29 cellular contexts compared by ENCODE assay signal in genomic region chr20:59404749-59405148, GRCh38.
"Had no signal": no experiment of that assay in that cellular context is flagged by ENCODE, and none has a peak within 500 bp of the region (broad histone marks: within the 10 kb centered on the region; RNA-seq: fewer than 3 reads in every experiment).

No MANE protein-coding gene starts in this region.

- H3K9me3 ChIP-seq: ascending aorta, SJCRH30, SK-N-SH had no signal

- H3K9ac ChIP-seq: SK-N-SH had no signal

- H3K4me3 ChIP-seq: SJCRH30 had no signal

- H3K36me3 Mint-ChIP-seq: activated CD8-positive, alpha-beta memory T cell treated with anti-CD3 and anti-CD28 coated beads, Interleukin-2, amount 10 ng/mL, durations not matched to agents 7 days and 5 days; activated naive CD4-positive, alpha-beta T cell treated with anti-CD3 and anti-CD28 coated beads, Interleukin-2, amount 50 U/mL, for 72 hours; brain had no signal

- H3K4me1 Mint-ChIP-seq: activated CD4-positive, alpha-beta T cell treated with anti-CD3 and anti-CD28 coated beads, Interleukin-2, amount 10 ng/mL, durations not matched to agents 24 days and 14 days; activated CD8-positive, alpha-beta memory T cell treated with anti-CD3 and anti-CD28 coated beads, Interleukin-2, amount 10 ng/mL, durations not matched to agents 7 days and 5 days; brain; central memory CD8-positive, alpha-beta T cell had no signal

- H3K27ac ChIP-seq: ascending aorta had no signal

- DNase-seq: activated B cell treated with CpG ODN at 0.5 μM for 24 hours; activated CD4-positive, alpha-beta T cell treated with anti-CD3 and anti-CD28 coated beads for 1 hour; activated CD4-positive, alpha-beta T cell treated with anti-CD3 and anti-CD28 coated beads, Interleukin-2, amount 10 ng/mL, durations not matched to agents 24 days and 14 days; activated CD4-positive, alpha-beta T cell treated with anti-CD3 and anti-CD28 coated beads, Interleukin-2, amount 50 U/mL, for 48 hours; activated CD8-positive, alpha-beta memory T cell treated with anti-CD3 and anti-CD28 coated beads, Interleukin-2, amount 10 ng/mL, durations not matched to agents 7 days and 5 days; activated naive CD4-positive, alpha-beta T cell treated with Interleukin-2 at 50 U/mL for 16 hours; activated naive CD8-positive, alpha-beta T cell treated with anti-CD3 and anti-CD28 coated beads, Interleukin-2, amount 50 U/mL, for 24 hours; activated T-cell treated with anti-CD3 and anti-CD28 coated beads, Interleukin-2, amount 50 U/mL, for 4 hours; amniotic stem cell; Karpas-422; MM.1S; NCI-H1105; NCI-H1436 treated with DMSO at 0.1 percent for 48 hours; NCI-H187; NCI-H2081; NCI-H510A treated with DMSO at 0.1 percent for 48 hours; NK-92 treated with Interleukin-12 subunit alpha and Interleukin-12 subunit beta, amount 100 ng/mL, for 24 hours; OCI-M1; Right ventricle myocardium superior; RPMI8226; SK-N-SH; SW 1271; T-helper 9 cell had no signal

- H3K36me3 ChIP-seq: ascending aorta, SJCRH30 had no signal

- H3K27me3 ChIP-seq: SJCRH30 had no signal

- H3K4me3 Mint-ChIP-seq: activated B cell treated with CpG ODN at 0.5 μM for 24 hours; activated CD8-positive, alpha-beta memory T cell treated with anti-CD3 and anti-CD28 coated beads, Interleukin-2, amount 10 ng/mL, durations not matched to agents 7 days and 5 days; activated naive CD8-positive, alpha-beta T cell treated with anti-CD3 and anti-CD28 coated beads, Interleukin-2, amount 50 U/mL, for 24 hours had no signal

- H3K9me3 Mint-ChIP-seq: activated B cell treated with CpG ODN at 0.5 μM for 24 hours; activated CD4-positive, alpha-beta T cell treated with anti-CD3 and anti-CD28 coated beads, Interleukin-2, amount 10 ng/mL, durations not matched to agents 24 days and 14 days; activated naive CD4-positive, alpha-beta T cell treated with anti-CD3 and anti-CD28 coated beads, Interleukin-2, amount 50 U/mL, for 72 hours; activated naive CD8-positive, alpha-beta T cell treated with anti-CD3 and anti-CD28 coated beads, Interleukin-2, amount 50 U/mL, for 24 hours; activated T-cell treated with anti-CD3 and anti-CD28 coated beads, Interleukin-2, amount 50 U/mL, for 4 hours; central memory CD8-positive, alpha-beta T cell had no signal

- H3K27ac Mint-ChIP-seq: activated B cell treated with CpG ODN at 0.5 μM for 24 hours; activated CD4-positive, alpha-beta T cell treated with anti-CD3 and anti-CD28 coated beads, Interleukin-2, amount 10 ng/mL, durations not matched to agents 24 days and 14 days; activated CD8-positive, alpha-beta memory T cell treated with anti-CD3 and anti-CD28 coated beads, Interleukin-2, amount 10 ng/mL, durations not matched to agents 7 days and 5 days; activated naive CD4-positive, alpha-beta T cell treated with anti-CD3 and anti-CD28 coated beads, Interleukin-2, amount 50 U/mL, for 72 hours; activated naive CD8-positive, alpha-beta T cell treated with anti-CD3 and anti-CD28 coated beads, Interleukin-2, amount 50 U/mL, for 24 hours had no signal

- ATAC-seq: activated CD8-positive, alpha-beta memory T cell treated with anti-CD3 and anti-CD28 coated beads, Interleukin-2, amount 10 ng/mL, durations not matched to agents 7 days and 5 days; activated naive CD4-positive, alpha-beta T cell treated with anti-CD3 and anti-CD28 coated beads, Interleukin-2, amount 50 U/mL, for 72 hours; activated naive CD8-positive, alpha-beta T cell treated with anti-CD3 and anti-CD28 coated beads, Interleukin-2, amount 50 U/mL, for 24 hours; activated T-cell treated with anti-CD3 and anti-CD28 coated beads, Interleukin-2, amount 50 U/mL, for 4 hours; Panc1 had no signal
